ENCODE assay signal across 22 cellular contexts in genomic region chr2:191001624-191002023, GRCh38. TPM values are rescaled to one million over a fixed set of nuclear protein-coding genes. Genes with fewer than 3 reads are reported as not detected.
DNase-seq lines count a peak whose midpoint lies in the region; ATAC-seq and TF ChIP-seq lines count a peak whose summit lies in the region.
"Had no signal": no experiment of that assay in that cellular context is flagged by ENCODE, and none has a peak within 500 bp of the region (broad histone marks: within the 10 kb centered on the region; RNA-seq: fewer than 3 reads in every experiment).

No MANE protein-coding gene starts in this region.

- no peak for ATAC-seq in CD4-positive, alpha-beta T cell (ENCODE audit: poor library complexity)
- no peak for ATAC-seq in naive thymus-derived CD4-positive, alpha-beta T cell
- ATAC-seq in HG03565 (IDR thresholded peaks at IDR 0.05; ENCODE audit: unreplicated experiment) = no peak

- peaks cover 20% of the 10 kb centered on the region for H3K9me3 Mint-ChIP-seq in T-helper 2 cell treated with Interferon-gamma antibody and Interleukin-4, amounts not matched to agents 5 μg/mL and 100 μg/mL, for 36 hours
- H3K9me3 Mint-ChIP-seq in CD4-positive, alpha-beta T cell = no peaks in the 10 kb centered on the region
- H3K9me3 Mint-ChIP-seq in activated T-helper 2 cell treated with anti-CD3 and anti-CD28 coated beads, Interferon-gamma antibody, Interleukin-2, Interleukin-4, amounts not matched to agents 10 μg/mL and 5 μg/mL and 100 μg/mL, durations not matched to agents 14 hours and 24 hours and 36 hours = peaks cover 21% of the 10 kb centered on the region
- H3K9me3 Mint-ChIP-seq in naive thymus-derived CD4-positive, alpha-beta T cell = peaks cover 0 to 15% (median 3%) of the 10 kb centered on the region in 11 donors

- peaks cover 23 to 30% of the 10 kb centered on the region in 2 donors for H3K4me1 ChIP-seq in naive thymus-derived CD4-positive, alpha-beta T cell (ENCODE audit: control insufficient read depth in 2 of 2, insufficient read depth in 2 of 2, low read length in 2 of 2)
- H3K4me1 ChIP-seq in tibial artery = no peaks in the 10 kb centered on the region
- H3K4me1 ChIP-seq: left ventricle myocardium inferior, right atrium auricular region, tibial nerve had no signal

- H3K27me3 Mint-ChIP-seq in T-helper 2 cell treated with Interferon-gamma antibody and Interleukin-4, amounts not matched to agents 5 μg/mL and 100 μg/mL, for 36 hours (ENCODE audit: low read depth) = no peaks in the 10 kb centered on the region
- H3K27me3 Mint-ChIP-seq in CD4-positive, alpha-beta T cell = no peaks in the 10 kb centered on the region
- no peaks in the 10 kb centered on the region for H3K27me3 Mint-ChIP-seq in activated T-helper 2 cell treated with anti-CD3 and anti-CD28 coated beads, Interferon-gamma antibody, Interleukin-2, Interleukin-4, amounts not matched to agents 10 μg/mL and 5 μg/mL and 100 μg/mL, durations not matched to agents 14 hours and 24 hours and 36 hours (ENCODE audit: low read depth)
- H3K27me3 Mint-ChIP-seq in naive thymus-derived CD4-positive, alpha-beta T cell = no peaks in the 10 kb centered on the region

- peaks cover 97% of the 10 kb centered on the region for H3K36me3 Mint-ChIP-seq in T-helper 2 cell treated with Interferon-gamma antibody and Interleukin-4, amounts not matched to agents 5 μg/mL and 100 μg/mL, for 36 hours (ENCODE audit: low read depth)
- H3K36me3 Mint-ChIP-seq in CD4-positive, alpha-beta T cell (ENCODE audit: low read depth) = peaks cover 98% of the 10 kb centered on the region
- H3K36me3 Mint-ChIP-seq in activated T-helper 2 cell treated with anti-CD3 and anti-CD28 coated beads, Interferon-gamma antibody, Interleukin-2, Interleukin-4, amounts not matched to agents 10 μg/mL and 5 μg/mL and 100 μg/mL, durations not matched to agents 14 hours and 24 hours and 36 hours (ENCODE audit: low read depth) = peaks cover 97% of the 10 kb centered on the region
- peaks cover 33 to 93% (median 81%) of the 10 kb centered on the region in 5 donors for H3K36me3 Mint-ChIP-seq in naive thymus-derived CD4-positive, alpha-beta T cell

- intact Hi-C loops in CD4-positive, alpha-beta T cell (cut with DNase I, micrococcal nuclease) = no loop called here
- intact Hi-C loops in activated T-helper 2 cell treated with anti-CD3 and anti-CD28 coated beads, Interferon-gamma antibody, Interleukin-2, Interleukin-4, amounts not matched to agents 10 μg/mL and 5 μg/mL and 100 μg/mL, durations not matched to agents 14 hours and 24 hours and 36 hours (cut with micrococcal nuclease) = no loop called here
- intact Hi-C loops in naive thymus-derived CD4-positive, alpha-beta T cell (cut with micrococcal nuclease) = loop anchor here in 1 of 2 donors (1.0 kb wide), 1 partner anchor 10 kb away; no protein-coding TSS in a partner anchor
- intact Hi-C loops in tibial artery (cut with DNase I; ENCODE audit: low total_unique reads) = no loop called here

- POLR2A ChIA-PET in CD4-positive, alpha-beta T cell (lab: Charles Lee) = interaction anchor here (1.2 to 5.4 kb wide), 4 partner anchors 8 to 26 kb away, joined by 3 to 29 read pairs (median 4); partner anchors contain the start of gene STAT1
- POLR2A ChIA-PET in naive thymus-derived CD4-positive, alpha-beta T cell (lab: Charles Lee) = interaction anchor here (0.6 to 2.2 kb wide), 5 partner anchors 10 to 25 kb away, joined by 3 to 8 read pairs (median 4); no protein-coding TSS in a partner anchor

- CTCF ChIA-PET in CD4-positive, alpha-beta T cell (lab: Charles Lee) = interaction anchor here (1.3 to 1.8 kb wide), 2 partner anchors 18 to 21 kb away, joined by 3 read pairs; no protein-coding TSS in a partner anchor
- CTCF ChIA-PET in naive thymus-derived CD4-positive, alpha-beta T cell (lab: Charles Lee) = no interaction called here

- H3K27me3 ChIP-seq in CD4-positive, alpha-beta T cell (ENCODE audit: control insufficient read depth, insufficient read depth, low read length) = no peaks in the 10 kb centered on the region
- no peaks in the 10 kb centered on the region for H3K27me3 ChIP-seq in naive thymus-derived CD4-positive, alpha-beta T cell (ENCODE audit: control insufficient read depth in 2 of 2, insufficient read depth in 2 of 2, low read length in 2 of 2)
- H3K27me3 ChIP-seq in tibial artery = no peaks in the 10 kb centered on the region
- H3K27me3 ChIP-seq: BE2C, right atrium auricular region, tibial nerve had no signal

- peaks cover 79 to 98% (median 88%) of the 10 kb centered on the region in 3 experiments for H3K36me3 ChIP-seq in naive thymus-derived CD4-positive, alpha-beta T cell (ENCODE audit: control insufficient read depth in 2 of 3, insufficient read depth in 3 of 3, low read length in 3 of 3)
- peaks cover 77 to 99% (median 93%) of the 10 kb centered on the region in 3 donors for H3K36me3 ChIP-seq in tibial artery

- peak overlapping the region; percentile 1 for H3K27ac ChIP-seq in CD4-positive, alpha-beta T cell (ENCODE audit: low read depth, low read length)
- H3K27ac ChIP-seq in naive thymus-derived CD4-positive, alpha-beta T cell (ENCODE audit: low read depth, low read length) = no peak overlapping the region
- no peak overlapping the region for H3K27ac ChIP-seq in tibial artery
- H3K27ac ChIP-seq: 22Rv1, HL-60, left ventricle myocardium inferior, right atrium auricular region had no signal

- TF ChIP-seq CTCF in CD4-positive, alpha-beta T cell (IDR thresholded peaks at IDR 0.05) = no peak
- no peak for TF ChIP-seq CTCF in tibial artery (IDR thresholded peaks at IDR 0.05)

- no peak for DNase-seq in T-helper 2 cell treated with Interferon-gamma antibody and Interleukin-4, amounts not matched to agents 5 μg/mL and 100 μg/mL, for 36 hours (ENCODE audit: low spot score)
- no peak for DNase-seq in T-helper 2 cell
- no peak for DNase-seq in CD4-positive, alpha-beta T cell
- DNase-seq in activated T-helper 2 cell treated with anti-CD3 and anti-CD28 coated beads, Interferon-gamma antibody, Interleukin-2, Interleukin-4, amounts not matched to agents 10 μg/mL and 5 μg/mL and 100 μg/mL, durations not matched to agents 14 hours and 24 hours and 36 hours (ENCODE audit: low spot score) = no peak
- no peak for DNase-seq in naive thymus-derived CD4-positive, alpha-beta T cell
- no peak for DNase-seq in glomerular visceral epithelial cell (ENCODE audit: extremely low spot score)
- no peak for DNase-seq in tibial artery
- DNase-seq: aorta; BE2C; effector CD8-positive, alpha-beta T cell; IMR-90; left ventricle myocardium inferior; NCI-H1436; NCI-H2171; Right ventricle myocardium superior; stimulated activated CD4-positive, alpha-beta T cell treated with anti-CD3 and anti-CD28 coated beads, Interleukin-15, amount 100 ng/mL, for 24 hours; SW 1271 had no signal

- H3K4me1 Mint-ChIP-seq in T-helper 2 cell treated with Interferon-gamma antibody and Interleukin-4, amounts not matched to agents 5 μg/mL and 100 μg/mL, for 36 hours (ENCODE audit: low read depth) = peaks cover 53% of the 10 kb centered on the region
- H3K4me1 Mint-ChIP-seq in CD4-positive, alpha-beta T cell (ENCODE audit: low read depth) = peaks cover 63% of the 10 kb centered on the region
- H3K4me1 Mint-ChIP-seq in activated T-helper 2 cell treated with anti-CD3 and anti-CD28 coated beads, Interferon-gamma antibody, Interleukin-2, Interleukin-4, amounts not matched to agents 10 μg/mL and 5 μg/mL and 100 μg/mL, durations not matched to agents 14 hours and 24 hours and 36 hours (ENCODE audit: low read depth) = peaks cover 68% of the 10 kb centered on the region
- H3K4me1 Mint-ChIP-seq in naive thymus-derived CD4-positive, alpha-beta T cell = peaks cover 24 to 85% (median 68%) of the 10 kb centered on the region in 7 donors

- no peak overlapping the region for H3K4me3 ChIP-seq in naive thymus-derived CD4-positive, alpha-beta T cell (ENCODE audit: low read length)
- H3K4me3 ChIP-seq in tibial artery = no peak overlapping the region
- H3K4me3 ChIP-seq: left ventricle myocardium inferior, right atrium auricular region, tibial nerve had no signal

- no peaks in the 10 kb centered on the region for H3K9me3 ChIP-seq in CD4-positive, alpha-beta T cell (ENCODE audit: control insufficient read depth, low read length)
- H3K9me3 ChIP-seq in naive thymus-derived CD4-positive, alpha-beta T cell (ENCODE audit: control insufficient read depth in 2 of 3, low read length in 3 of 3) = no peaks in the 10 kb centered on the region
- H3K9me3 ChIP-seq in tibial artery = no peaks in the 10 kb centered on the region
- H3K9me3 ChIP-seq: BE2C, left ventricle myocardium inferior, right atrium auricular region, tibial nerve had no signal

- no peak overlapping the region for H3K4me3 Mint-ChIP-seq in T-helper 2 cell treated with Interferon-gamma antibody and Interleukin-4, amounts not matched to agents 5 μg/mL and 100 μg/mL, for 36 hours
- no peak overlapping the region for H3K4me3 Mint-ChIP-seq in CD4-positive, alpha-beta T cell
- H3K4me3 Mint-ChIP-seq in activated T-helper 2 cell treated with anti-CD3 and anti-CD28 coated beads, Interferon-gamma antibody, Interleukin-2, Interleukin-4, amounts not matched to agents 10 μg/mL and 5 μg/mL and 100 μg/mL, durations not matched to agents 14 hours and 24 hours and 36 hours (ENCODE audit: low read depth) = no peak overlapping the region
- H3K4me3 Mint-ChIP-seq in naive thymus-derived CD4-positive, alpha-beta T cell = no peak overlapping the region

- peak overlapping the region; percentile 21 for H3K27ac Mint-ChIP-seq in T-helper 2 cell treated with Interferon-gamma antibody and Interleukin-4, amounts not matched to agents 5 μg/mL and 100 μg/mL, for 36 hours
- peak overlapping the region; percentile 48 for H3K27ac Mint-ChIP-seq in CD4-positive, alpha-beta T cell
- peak overlapping the region; percentile 47 for H3K27ac Mint-ChIP-seq in activated T-helper 2 cell treated with anti-CD3 and anti-CD28 coated beads, Interferon-gamma antibody, Interleukin-2, Interleukin-4, amounts not matched to agents 10 μg/mL and 5 μg/mL and 100 μg/mL, durations not matched to agents 14 hours and 24 hours and 36 hours
- peak overlapping the region in 7 of 9 donors; percentile 35 to 88 (median 73) for H3K27ac Mint-ChIP-seq in naive thymus-derived CD4-positive, alpha-beta T cell

RNA-seq across cellular contexts. Expression of gene STAT1, which starts 12.3 kb away (rescaled TPM):
- 10 to 100 TPM; 56.6 to 57.8 TPM for total RNA-seq in CD4-positive, alpha-beta T cell
- 135 and 139 TPM in 2 replicates for total RNA-seq in activated T-helper 2 cell treated with anti-CD3 and anti-CD28 coated beads, Interferon-gamma antibody, Interleukin-2, Interleukin-4, amounts not matched to agents 10 μg/mL and 5 μg/mL and 100 μg/mL, durations not matched to agents 14 hours and 24 hours and 36 hours
- 1,000 to 10,000 TPM in 1 of 5 experiments, 10 to 100 TPM in 4; 74.1 to 1,177 (median 89.6) TPM for total RNA-seq in naive thymus-derived CD4-positive, alpha-beta T cell
- 100 to 1,000 TPM; 221 to 244 TPM for polyA plus RNA-seq in naive thymus-derived CD4-positive, alpha-beta T cell

Comparison
In these comparisons a context has a peak if more than half of its experiments do, and no peak if none do; other contexts are left out.
1. H3K27ac Mint-ChIP-seq: peak in every context shown above with its lines; median percentile 73 in naive thymus-derived CD4-positive, alpha-beta T cell; 48 in CD4-positive, alpha-beta T cell; 47 in activated T-helper 2 cell treated with anti-CD3 and anti-CD28 coated beads, Interferon-gamma antibody, Interleukin-2, Interleukin-4, amounts not matched to agents 10 μg/mL and 5 μg/mL and 100 μg/mL, durations not matched to agents 14 hours and 24 hours and 36 hours; 21 in T-helper 2 cell treated with Interferon-gamma antibody and Interleukin-4, amounts not matched to agents 5 μg/mL and 100 μg/mL, for 36 hours.